23 cellular contexts compared by ENCODE assay signal in the genomic region with DNA sequence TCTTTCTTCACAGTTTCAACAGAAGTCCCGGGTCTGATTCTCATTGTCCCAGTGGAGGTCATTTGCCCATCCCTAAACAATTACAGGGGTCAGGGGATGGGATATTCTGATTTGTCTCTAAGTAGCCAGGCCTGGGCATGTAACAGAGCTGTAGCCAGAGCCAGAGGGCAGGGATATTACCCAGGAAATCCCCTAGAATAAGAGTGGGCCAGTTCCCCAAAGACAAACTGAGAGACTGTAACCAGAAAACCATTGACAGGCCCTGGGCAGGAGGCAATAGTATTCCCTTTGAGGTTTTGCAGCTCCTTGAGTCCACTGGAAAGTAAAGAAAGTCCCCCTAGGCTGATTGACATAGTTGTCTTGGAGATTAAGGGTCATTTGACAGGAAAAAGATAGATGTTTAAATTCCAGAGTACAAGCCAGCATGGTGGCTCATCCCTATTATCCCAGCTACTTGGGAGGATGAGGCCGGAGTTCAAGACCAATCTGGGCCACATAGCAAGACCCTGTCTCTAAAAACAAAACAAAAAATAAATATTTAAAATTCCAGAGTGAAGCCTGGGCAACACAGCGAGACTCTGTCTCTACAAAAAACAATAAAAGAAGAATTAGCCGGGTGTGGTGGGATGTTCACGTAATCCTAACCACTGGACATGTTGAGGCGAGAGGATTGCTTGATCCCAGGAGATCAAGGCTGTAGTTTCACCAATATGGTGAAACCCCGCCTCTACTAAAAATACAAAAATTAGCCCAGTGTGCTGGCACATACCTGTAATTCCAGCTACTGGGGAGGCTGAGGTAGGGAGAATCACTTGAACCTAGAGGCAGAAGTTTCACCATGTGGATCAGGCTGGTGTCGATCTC. TPM values are rescaled to one million over a fixed set of nuclear protein-coding genes. Genes with fewer than 3 reads are reported as not detected.
DNase-seq lines count a peak whose midpoint lies in the region; ATAC-seq and TF ChIP-seq lines count a peak whose summit lies in the region.
"Had no signal": no experiment of that assay in that cellular context is flagged by ENCODE, and none has a peak within 500 bp of the region (broad histone marks: within the 10 kb centered on the region; RNA-seq: fewer than 3 reads in every experiment).

No MANE protein-coding gene starts in this region.

- H3K27me3 ChIP-seq in breast epithelium (no peaks in the 10 kb centered on the region), OCI-LY3 (ENCODE audit: low read depth, low read length) (no peaks in the 10 kb centered on the region), ascending aorta (no peaks in the 10 kb centered on the region), tibial nerve (peaks cover 0 to 4% of the 10 kb centered on the region in 2 donors)
- H3K27me3 ChIP-seq: adrenal gland, vagina had no signal

- no TSS peak for BruUV-seq in MCF 10A (replicated peaks; lab: Mats Ljungman, UMichigan)

- H3K4me3 Mint-ChIP-seq in MCF 10A (ENCODE audit: unreplicated experiment) = peak overlapping the region; percentile 28
- H3K4me3 Mint-ChIP-seq in type B pancreatic cell = peak overlapping the region; percentile 34
- H3K4me3 Mint-ChIP-seq: activated CD8-positive, alpha-beta memory T cell treated with anti-CD3 and anti-CD28 coated beads, Interleukin-2, amount 10 ng/mL, durations not matched to agents 7 days and 5 days had no signal

- no peak overlapping the region for H3K9ac ChIP-seq in OCI-LY3 (ENCODE audit: low read length)
- H3K9ac ChIP-seq: parathyroid adenoma had no signal

- POLR2A ChIA-PET in MCF 10A (lab: Yijun Ruan, JAX) = interaction anchor here (0.7 kb wide), 1 partner anchor 506 kb away, joined by 3 read pairs; no protein-coding TSS in a partner anchor

- no peak for DNase-seq in MCF 10A (ENCODE audit: unreplicated experiment)
- no peak for DNase-seq in breast epithelium (ENCODE audit: low spot score in 2 of 2)
- peak; percentile 8 for DNase-seq in epidermal melanocyte (ENCODE audit: insufficient read length, low spot score)
- DNase-seq in type B pancreatic cell (ENCODE audit: extremely low spot score, unreplicated experiment) = no peak
- DNase-seq in ascending aorta (ENCODE audit: low spot score in 2 of 2) = no peak
- no peak for DNase-seq in tibial nerve (ENCODE audit: low spot score in 2 of 2)
- DNase-seq: activated CD8-positive, alpha-beta memory T cell treated with anti-CD3 and anti-CD28 coated beads, Interleukin-2, amount 10 ng/mL, durations not matched to agents 7 days and 5 days; CD8-positive, alpha-beta memory T cell; DMS79; gastrocnemius medialis; MM.1S; NCI-H1436; NCI-H524; RPMI8226 had no signal

- CTCF ChIA-PET in MCF 10A (lab: Yijun Ruan, JAX) = interaction anchor here (0.6 kb wide), 1 partner anchor 341 kb away, joined by 5 read pairs; no protein-coding TSS in a partner anchor

- WGBS in tibial nerve, 2 donors = 78 to 84% methylated on average over 7 to 8 of the region's 8 CpGs

- no peaks in the 10 kb centered on the region for H4K20me1 ChIP-seq in OCI-LY3 (ENCODE audit: insufficient read depth, low read length)

- H3K36me3 Mint-ChIP-seq in MCF 10A (ENCODE audit: insufficient read depth, unreplicated experiment) (peaks cover 20% of the 10 kb centered on the region), type B pancreatic cell (peaks cover 8% of the 10 kb centered on the region)

- no peaks in the 10 kb centered on the region for H3K36me3 ChIP-seq in breast epithelium
- peaks cover 3% of the 10 kb centered on the region for H3K36me3 ChIP-seq in OCI-LY3 (replicated peaks; ENCODE audit: low read depth, low read length)
- peaks cover 0 to 9% of the 10 kb centered on the region in 2 donors for H3K36me3 ChIP-seq in ascending aorta
- H3K36me3 ChIP-seq in tibial nerve = peaks cover 0 to 12% (median 0%) of the 10 kb centered on the region in 3 donors

- H3K79me2 ChIP-seq in OCI-LY3 (ENCODE audit: low read length) = peaks cover 26% of the 10 kb centered on the region

- intact Hi-C loops in MCF 10A (cut with micrococcal nuclease) (no loop called here), breast epithelium (cut with DNase I; ENCODE audit: low total_unique reads) (no loop called here), ascending aorta (cut with DNase I) (no loop called here)

- H3K9me3 ChIP-seq in breast epithelium (no peaks in the 10 kb centered on the region), OCI-LY3 (ENCODE audit: insufficient read depth, low read length) (peaks cover 6% of the 10 kb centered on the region; the same call in 1 of the 2 replicates), ascending aorta (no peaks in the 10 kb centered on the region), tibial nerve (no peaks in the 10 kb centered on the region)
- H3K9me3 ChIP-seq: adrenal gland, gastrocnemius medialis, vagina had no signal

- H3K27me3 Mint-ChIP-seq in MCF 10A (ENCODE audit: insufficient read depth, unreplicated experiment) = no peaks in the 10 kb centered on the region
- H3K27me3 Mint-ChIP-seq in type B pancreatic cell = peaks cover 15% of the 10 kb centered on the region

- no peak for TF ChIP-seq POLR2A in breast epithelium (IDR thresholded peaks at IDR 0.05)
- TF ChIP-seq POLR2A in tibial nerve (IDR thresholded peaks at IDR 0.05) = no peak

- no peak for TF ChIP-seq EP300 in tibial nerve (IDR thresholded peaks at IDR 0.05)

- H3K4me3 ChIP-seq in breast epithelium (no peak overlapping the region), OCI-LY3 (ENCODE audit: low read length) (no peak overlapping the region; the same call in 1 of the 2 replicates), ascending aorta (no peak overlapping the region), tibial nerve (no peak overlapping the region)
- H3K4me3 ChIP-seq: adrenal gland had no signal

- no peak for ATAC-seq in GM19452 (IDR thresholded peaks at IDR 0.05; ENCODE audit: unreplicated experiment)
- ATAC-seq: activated CD8-positive, alpha-beta memory T cell treated with anti-CD3 and anti-CD28 coated beads, Interleukin-2, amount 10 ng/mL, durations not matched to agents 7 days and 5 days; esophagus mucosa; gastrocnemius medialis; sciatic nerve had no signal

- H3K4me1 ChIP-seq in breast epithelium = peaks cover 5 to 7% of the 10 kb centered on the region in 2 donors
- peaks cover 25% of the 10 kb centered on the region for H3K4me1 ChIP-seq in OCI-LY3 (ENCODE audit: low read length)
- H3K4me1 ChIP-seq in ascending aorta = peaks cover 3 to 14% of the 10 kb centered on the region in 2 donors
- peaks cover 0 to 33% (median 23%) of the 10 kb centered on the region in 4 donors for H3K4me1 ChIP-seq in tibial nerve

- H2AFZ ChIP-seq in OCI-LY3 (ENCODE audit: low read depth, low read length) = no peak overlapping the region

- peak overlapping the region; percentile 84 for H3K4me2 ChIP-seq in OCI-LY3 (ENCODE audit: low read length)

- H3K4me1 Mint-ChIP-seq in MCF 10A (ENCODE audit: insufficient read depth, unreplicated experiment) (peaks cover 14% of the 10 kb centered on the region), type B pancreatic cell (ENCODE audit: unreplicated experiment) (peaks cover 22% of the 10 kb centered on the region)

- peaks cover 7% of the 10 kb centered on the region for H3K9me3 Mint-ChIP-seq in MCF 10A (ENCODE audit: unreplicated experiment)
- no peaks in the 10 kb centered on the region for H3K9me3 Mint-ChIP-seq in type B pancreatic cell
- H3K9me3 Mint-ChIP-seq: activated T-helper 2 cell treated with anti-CD3 and anti-CD28 coated beads, Interferon-gamma antibody, Interleukin-2, Interleukin-4, amounts not matched to agents 10 μg/mL and 5 μg/mL and 100 μg/mL, durations not matched to agents 14 hours and 24 hours and 36 hours; GM23338 had no signal

- H3K27ac Mint-ChIP-seq in MCF 10A (ENCODE audit: low read depth, unreplicated experiment) (no peak overlapping the region), type B pancreatic cell (no peak overlapping the region)
- H3K27ac Mint-ChIP-seq: activated CD8-positive, alpha-beta memory T cell treated with anti-CD3 and anti-CD28 coated beads, Interleukin-2, amount 10 ng/mL, durations not matched to agents 7 days and 5 days; activated T-helper 2 cell treated with anti-CD3 and anti-CD28 coated beads, Interferon-gamma antibody, Interleukin-2, Interleukin-4, amounts not matched to agents 10 μg/mL and 5 μg/mL and 100 μg/mL, durations not matched to agents 14 hours and 24 hours and 36 hours; GM23338 had no signal

- H3K27ac ChIP-seq in breast epithelium (no peak overlapping the region), OCI-LY3 (ENCODE audit: low read length) (no peak overlapping the region; the same call in 1 of the 2 replicates), ascending aorta (no peak overlapping the region), tibial nerve (no peak overlapping the region)
- H3K27ac ChIP-seq: adrenal gland, parathyroid adenoma, vagina had no signal

- TF ChIP-seq CTCF in MCF 10A (IDR thresholded peaks at IDR 0.05; ENCODE audit: unreplicated experiment) (no peak), breast epithelium (IDR thresholded peaks at IDR 0.05) (no peak), OCI-LY3 (IDR thresholded peaks at IDR 0.05; ENCODE audit: low read depth, low read length) (no peak), type B pancreatic cell (conservative IDR thresholded peaks at IDR 0.05) (no peak), ascending aorta (IDR thresholded peaks at IDR 0.05) (no peak), tibial nerve (IDR thresholded peaks at IDR 0.05) (no peak)

RNA-seq across cellular contexts. Expression of a gene that starts 1.9 kb away (rescaled TPM):
- total RNA-seq in MCF 10A (2022) = 14.4 and 15.0 TPM in 2 replicates
- 10 to 100 TPM; 47.5 to 58.8 (median 48.8) TPM for total RNA-seq in breast epithelium
- total RNA-seq in type B pancreatic cell (ENCODE audit: low replicate concordance) = 16.1 and 17.3 TPM in 2 replicates
- total RNA-seq in ascending aorta = 107 TPM
- total RNA-seq in tibial nerve = 10 to 100 TPM; 67.8 to 88.9 (median 77.1) TPM

RNA-seq across cellular contexts. Expression of a gene that starts 15.5 kb away (rescaled TPM):
- 0.14 and 0.91 TPM in 2 replicates for total RNA-seq in MCF 10A (2022)
- total RNA-seq in breast epithelium = 10 to 100 TPM in 1 of 3 donors, 1 to 10 TPM in 1, under 1 TPM in 1; 0.16 to 15.5 (median 9.5) TPM
- total RNA-seq in type B pancreatic cell (ENCODE audit: low replicate concordance) = 8.7 and 14.5 TPM in 2 replicates
- not detected for total RNA-seq in ascending aorta
- total RNA-seq in tibial nerve = 1 to 10 TPM in 1 of 4 donors, under 1 TPM in 2, not detected in 1; 0.21 to 2.1 (median 0.98) TPM

RNA-seq across cellular contexts. Expression of a gene that starts 20.9 kb away (rescaled TPM):
- total RNA-seq in MCF 10A (2022) = 16.5 and 20.9 TPM in 2 replicates
- total RNA-seq in breast epithelium = 10 to 100 TPM; 18.0 to 23.0 (median 20.3) TPM
- 17.8 and 24.8 TPM in 2 replicates for total RNA-seq in type B pancreatic cell (ENCODE audit: low replicate concordance)
- 35.3 TPM for total RNA-seq in ascending aorta
- 10 to 100 TPM; 25.3 to 46.0 (median 33.9) TPM for total RNA-seq in tibial nerve

RNA-seq across cellular contexts. Expression of a gene that starts 39.5 kb away (rescaled TPM):
- 1.2 and 2.3 TPM in 2 replicates for total RNA-seq in MCF 10A (2022)
- total RNA-seq in breast epithelium = 10 to 100 TPM in 1 of 3 donors, 1 to 10 TPM in 2; 7.5 to 13.4 (median 7.6) TPM
- total RNA-seq in type B pancreatic cell (ENCODE audit: low replicate concordance) = 5.6 and 51.1 TPM in 2 replicates
- total RNA-seq in ascending aorta = 43.2 TPM
- total RNA-seq in tibial nerve = 10 to 100 TPM; 20.1 to 44.7 (median 24.6) TPM

RNA-seq across cellular contexts. Expression of a gene that starts 57.0 kb away (rescaled TPM):
- total RNA-seq in MCF 10A (2022) (7.4 and 10.1 TPM in 2 replicates), breast epithelium (1 to 10 TPM; 5.2 to 6.7 (median 5.4) TPM), type B pancreatic cell (ENCODE audit: low replicate concordance) (17.3 and 22.6 TPM in 2 replicates), ascending aorta (26.6 TPM), tibial nerve (10 to 100 TPM in 2 of 4 donors, 1 to 10 TPM in 2; 5.0 to 20.4 (median 8.6) TPM)
